1 cellular context compared by ENCODE assay signal in the genomic region with DNA sequence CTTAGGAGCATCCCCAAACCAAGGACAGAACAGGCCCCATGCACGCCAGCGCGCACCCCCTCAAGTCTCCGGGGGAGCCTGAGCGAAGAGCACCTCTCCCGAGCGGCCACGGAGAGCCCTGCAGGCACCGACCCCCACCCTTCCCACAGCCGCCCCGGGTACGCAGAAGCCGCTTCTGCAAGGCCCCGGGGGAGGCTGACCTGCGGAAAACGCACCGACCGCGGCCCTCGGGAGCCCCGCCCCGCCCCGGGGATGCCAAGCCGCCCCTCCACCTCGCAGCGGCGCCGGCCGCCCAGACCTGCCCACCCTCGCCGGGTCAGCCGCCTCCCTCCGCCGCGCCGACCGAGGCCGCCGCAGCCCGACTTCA.
A peak's percentile ranks its signal among the peaks of the same experiment; 100 is the strongest.
TF ChIP-seq lines count a peak whose summit lies in the region.

No MANE protein-coding gene starts in this region.

TF ChIP-seq in K562, 482 proteins besides CTCF, POLR2A, EP300 and RAD21:
- TF ChIP-seq TBP (optimal IDR thresholded peaks at IDR 0.05; ENCODE audit: low read depth, low read length) (no peak), SP2 (IDR thresholded peaks at IDR 0.05; ENCODE audit: extremely low read depth, low read depth, low read length, poor library complexity, severe bottlenecking) (no peak), YY1 (IDR thresholded peaks at IDR 0.05; ENCODE audit: borderline replicate concordance in 1 of 3, control insufficient read depth in 1 of 3, extremely low read depth in 1 of 3, insufficient read depth in 3 of 3, insufficient read length in 1 of 3, insufficient replicate concordance in 2 of 3, low read depth in 1 of 3, low read length in 2 of 3) (no peak), PHF8 (IDR thresholded peaks at IDR 0.05; ENCODE audit: borderline replicate concordance, low read length) (peak; percentile 73; the same call in 1 of the 2 replicates), ILF3 (IDR thresholded peaks at IDR 0.05; ENCODE audit: borderline replicate concordance) (no peak), FIP1L1 (IDR thresholded peaks at IDR 0.05; ENCODE audit: low read depth, low read length, poor library complexity, severe bottlenecking) (no peak), ZNF444 (CRISPR knock-in tag; IDR thresholded peaks at IDR 0.05) (no peak), SAFB (IDR thresholded peaks at IDR 0.05; ENCODE audit: borderline replicate concordance, low read depth, low read length) (0 out of 2 replicates have a peak, but pooled peaks have one; percentile 4), PHF20 (IDR thresholded peaks at IDR 0.05; ENCODE audit: partially characterized antibody) (peak; percentile 22), BCOR (IDR thresholded peaks at IDR 0.05) (no peak), IRF2 (CRISPR knock-in tag; IDR thresholded peaks at IDR 0.05) (no peak)
- TF ChIP-seq, protein P1, sequence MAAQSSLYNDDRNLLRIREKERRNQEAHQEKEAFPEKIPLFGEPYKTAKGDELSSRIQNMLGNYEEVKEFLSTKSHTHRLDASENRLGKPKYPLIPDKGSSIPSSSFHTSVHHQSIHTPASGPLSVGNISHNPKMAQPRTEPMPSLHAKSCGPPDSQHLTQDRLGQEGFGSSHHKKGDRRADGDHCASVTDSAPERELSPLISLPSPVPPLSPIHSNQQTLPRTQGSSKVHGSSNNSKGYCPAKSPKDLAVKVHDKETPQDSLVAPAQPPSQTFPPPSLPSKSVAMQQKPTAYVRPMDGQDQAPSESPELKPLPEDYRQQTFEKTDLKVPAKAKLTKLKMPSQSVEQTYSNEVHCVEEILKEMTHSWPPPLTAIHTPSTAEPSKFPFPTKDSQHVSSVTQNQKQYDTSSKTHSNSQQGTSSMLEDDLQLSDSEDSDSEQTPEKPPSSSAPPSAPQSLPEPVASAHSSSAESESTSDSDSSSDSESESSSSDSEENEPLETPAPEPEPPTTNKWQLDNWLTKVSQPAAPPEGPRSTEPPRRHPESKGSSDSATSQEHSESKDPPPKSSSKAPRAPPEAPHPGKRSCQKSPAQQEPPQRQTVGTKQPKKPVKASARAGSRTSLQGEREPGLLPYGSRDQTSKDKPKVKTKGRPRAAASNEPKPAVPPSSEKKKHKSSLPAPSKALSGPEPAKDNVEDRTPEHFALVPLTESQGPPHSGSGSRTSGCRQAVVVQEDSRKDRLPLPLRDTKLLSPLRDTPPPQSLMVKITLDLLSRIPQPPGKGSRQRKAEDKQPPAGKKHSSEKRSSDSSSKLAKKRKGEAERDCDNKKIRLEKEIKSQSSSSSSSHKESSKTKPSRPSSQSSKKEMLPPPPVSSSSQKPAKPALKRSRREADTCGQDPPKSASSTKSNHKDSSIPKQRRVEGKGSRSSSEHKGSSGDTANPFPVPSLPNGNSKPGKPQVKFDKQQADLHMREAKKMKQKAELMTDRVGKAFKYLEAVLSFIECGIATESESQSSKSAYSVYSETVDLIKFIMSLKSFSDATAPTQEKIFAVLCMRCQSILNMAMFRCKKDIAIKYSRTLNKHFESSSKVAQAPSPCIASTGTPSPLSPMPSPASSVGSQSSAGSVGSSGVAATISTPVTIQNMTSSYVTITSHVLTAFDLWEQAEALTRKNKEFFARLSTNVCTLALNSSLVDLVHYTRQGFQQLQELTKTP (IDR thresholded peaks at IDR 0.05; ENCODE audit: low read depth in 1 of 2, partially characterized antibody in 2 of 2): no peak
- TF ChIP-seq, protein P2, sequence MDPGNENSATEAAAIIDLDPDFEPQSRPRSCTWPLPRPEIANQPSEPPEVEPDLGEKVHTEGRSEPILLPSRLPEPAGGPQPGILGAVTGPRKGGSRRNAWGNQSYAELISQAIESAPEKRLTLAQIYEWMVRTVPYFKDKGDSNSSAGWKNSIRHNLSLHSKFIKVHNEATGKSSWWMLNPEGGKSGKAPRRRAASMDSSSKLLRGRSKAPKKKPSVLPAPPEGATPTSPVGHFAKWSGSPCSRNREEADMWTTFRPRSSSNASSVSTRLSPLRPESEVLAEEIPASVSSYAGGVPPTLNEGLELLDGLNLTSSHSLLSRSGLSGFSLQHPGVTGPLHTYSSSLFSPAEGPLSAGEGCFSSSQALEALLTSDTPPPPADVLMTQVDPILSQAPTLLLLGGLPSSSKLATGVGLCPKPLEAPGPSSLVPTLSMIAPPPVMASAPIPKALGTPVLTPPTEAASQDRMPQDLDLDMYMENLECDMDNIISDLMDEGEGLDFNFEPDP (CRISPR knock-in tag; IDR thresholded peaks at IDR 0.05): no peak
- TF ChIP-seq, protein P3, sequence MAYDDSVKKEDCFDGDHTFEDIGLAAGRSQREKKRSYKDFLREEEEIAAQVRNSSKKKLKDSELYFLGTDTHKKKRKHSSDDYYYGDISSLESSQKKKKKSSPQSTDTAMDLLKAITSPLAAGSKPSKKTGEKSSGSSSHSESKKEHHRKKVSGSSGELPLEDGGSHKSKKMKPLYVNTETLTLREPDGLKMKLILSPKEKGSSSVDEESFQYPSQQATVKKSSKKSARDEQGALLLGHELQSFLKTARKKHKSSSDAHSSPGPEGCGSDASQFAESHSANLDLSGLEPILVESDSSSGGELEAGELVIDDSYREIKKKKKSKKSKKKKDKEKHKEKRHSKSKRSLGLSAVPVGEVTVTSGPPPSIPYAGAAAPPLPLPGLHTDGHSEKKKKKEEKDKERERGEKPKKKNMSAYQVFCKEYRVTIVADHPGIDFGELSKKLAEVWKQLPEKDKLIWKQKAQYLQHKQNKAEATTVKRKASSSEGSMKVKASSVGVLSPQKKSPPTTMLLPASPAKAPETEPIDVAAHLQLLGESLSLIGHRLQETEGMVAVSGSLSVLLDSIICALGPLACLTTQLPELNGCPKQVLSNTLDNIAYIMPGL (CRISPR knock-in tag; IDR thresholded peaks at IDR 0.05): 0 out of 2 replicates have a peak, but pooled peaks have one; percentile 15
- TF ChIP-seq, protein P4, sequence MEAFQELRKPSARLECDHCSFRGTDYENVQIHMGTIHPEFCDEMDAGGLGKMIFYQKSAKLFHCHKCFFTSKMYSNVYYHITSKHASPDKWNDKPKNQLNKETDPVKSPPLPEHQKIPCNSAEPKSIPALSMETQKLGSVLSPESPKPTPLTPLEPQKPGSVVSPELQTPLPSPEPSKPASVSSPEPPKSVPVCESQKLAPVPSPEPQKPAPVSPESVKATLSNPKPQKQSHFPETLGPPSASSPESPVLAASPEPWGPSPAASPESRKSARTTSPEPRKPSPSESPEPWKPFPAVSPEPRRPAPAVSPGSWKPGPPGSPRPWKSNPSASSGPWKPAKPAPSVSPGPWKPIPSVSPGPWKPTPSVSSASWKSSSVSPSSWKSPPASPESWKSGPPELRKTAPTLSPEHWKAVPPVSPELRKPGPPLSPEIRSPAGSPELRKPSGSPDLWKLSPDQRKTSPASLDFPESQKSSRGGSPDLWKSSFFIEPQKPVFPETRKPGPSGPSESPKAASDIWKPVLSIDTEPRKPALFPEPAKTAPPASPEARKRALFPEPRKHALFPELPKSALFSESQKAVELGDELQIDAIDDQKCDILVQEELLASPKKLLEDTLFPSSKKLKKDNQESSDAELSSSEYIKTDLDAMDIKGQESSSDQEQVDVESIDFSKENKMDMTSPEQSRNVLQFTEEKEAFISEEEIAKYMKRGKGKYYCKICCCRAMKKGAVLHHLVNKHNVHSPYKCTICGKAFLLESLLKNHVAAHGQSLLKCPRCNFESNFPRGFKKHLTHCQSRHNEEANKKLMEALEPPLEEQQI (IDR thresholded peaks at IDR 0.05): no peak
